In the genomic region with DNA sequence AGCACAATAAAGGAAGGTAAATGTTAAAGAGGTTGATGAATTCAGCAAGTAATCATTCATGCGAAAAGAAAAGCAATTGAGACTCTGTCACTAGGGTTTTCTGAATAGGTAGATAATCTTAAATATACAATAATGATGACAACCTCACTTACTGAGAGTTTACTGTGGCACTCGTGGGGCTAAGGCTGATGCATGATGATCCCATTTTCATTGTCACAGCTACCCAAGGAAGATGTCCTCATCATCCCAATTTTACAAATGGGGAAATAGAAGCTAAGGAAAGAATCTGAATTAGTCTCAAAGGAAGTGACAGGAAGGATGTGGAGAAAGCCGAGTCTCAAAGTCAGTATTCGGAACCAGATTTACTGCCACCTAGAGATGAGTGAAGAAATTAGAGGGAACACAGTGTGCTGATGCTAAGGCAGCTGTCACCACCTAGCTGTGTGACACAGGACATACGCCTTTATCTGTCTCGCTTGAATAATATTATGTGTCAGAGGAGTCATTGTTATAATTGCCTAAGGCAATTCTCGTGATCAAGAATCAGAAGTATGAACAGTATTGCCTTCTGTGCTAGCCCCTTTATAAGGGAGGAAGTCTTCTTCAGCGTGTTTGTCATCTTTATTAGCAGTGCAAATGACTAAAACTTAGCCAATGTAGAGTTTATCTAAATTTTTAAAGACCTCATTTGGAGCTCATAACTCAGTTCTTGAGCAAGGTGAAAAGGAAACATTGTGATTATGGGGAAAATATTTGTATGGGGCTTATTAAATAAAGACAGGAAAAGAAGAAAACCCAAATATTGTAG, we compare ENCODE assay signal across 8 cellular contexts.
DNase-seq lines count a peak whose midpoint lies in the region; ATAC-seq lines count a peak whose summit lies in the region.

No MANE protein-coding gene starts in this region.

- H3K9me3 ChIP-seq in neuronal stem cell (replicated peaks in 1 of 2; ENCODE audit: control insufficient read depth in 2 of 2, insufficient read depth in 1 of 2, low read depth in 1 of 2, low read length in 2 of 2), result peaks cover 0 to 3% of the 10 kb centered on the region in 2 donors

- no peak overlapping the region for H2BK15ac ChIP-seq in neuronal stem cell (ENCODE audit: low read length)

- H3K9ac ChIP-seq in neuronal stem cell (ENCODE audit: low read depth, low read length, poor library complexity), result no peak overlapping the region

- H3K79me1 ChIP-seq in neuronal stem cell (ENCODE audit: low read depth, low read length), result no peaks in the 10 kb centered on the region

- no peak overlapping the region for H2BK5ac ChIP-seq in neuronal stem cell (ENCODE audit: low read length)

- H2AK5ac ChIP-seq in neuronal stem cell (ENCODE audit: low read depth, low read length), result no peak overlapping the region

- no peak overlapping the region for H2BK120ac ChIP-seq in neuronal stem cell (ENCODE audit: low read depth, low read length)

- ATAC-seq in GM21423 (IDR thresholded peaks at IDR 0.05; ENCODE audit: unreplicated experiment), result peak; percentile 100
- peak; percentile 97 for ATAC-seq in HG03575 (IDR thresholded peaks at IDR 0.05; ENCODE audit: extremely low read depth, insufficient number of reproducible peaks, low FRiP score, unreplicated experiment)

- H4K91ac ChIP-seq in neuronal stem cell (ENCODE audit: low read depth, low read length, poor library complexity), result no peak overlapping the region

- H3K4me3 ChIP-seq in neuronal stem cell (ENCODE audit: low read length in 2 of 2), result no peak overlapping the region

- no peak overlapping the region for H2AFZ ChIP-seq in neuronal stem cell (ENCODE audit: low read length)

- H3K14ac ChIP-seq in neuronal stem cell (ENCODE audit: low read length), result no peak overlapping the region

- no peaks in the 10 kb centered on the region for H3K27me3 ChIP-seq in neuronal stem cell (ENCODE audit: control insufficient read depth in 3 of 3, insufficient read depth in 3 of 3, low read depth in 1 of 3, low read length in 3 of 3)

- H3K36me3 ChIP-seq in neuronal stem cell (replicated peaks in 1 of 2; ENCODE audit: control insufficient read depth in 2 of 2, insufficient read depth in 2 of 2, low read length in 2 of 2), result peaks cover 2 to 8% of the 10 kb centered on the region in 2 donors

- no peak overlapping the region for H3K18ac ChIP-seq in neuronal stem cell (ENCODE audit: low read length)

- H3K4me2 ChIP-seq in neuronal stem cell (ENCODE audit: insufficient read depth, low read length, poor library complexity, severe bottlenecking), result no peak overlapping the region

- no peak overlapping the region for H3K23ac ChIP-seq in neuronal stem cell (ENCODE audit: low read depth, low read length, poor library complexity)

- DNase-seq in Daoy (ENCODE audit: low read depth) (peak; percentile 59), NCI-H82 treated with DMSO at 0.1 percent for 48 hours (lab: John Stamatoyannopoulos, UW; ENCODE audit: unreplicated experiment) (peak; percentile 81), activated T-cell treated with anti-CD3 and anti-CD28 coated beads for 4 hours (peak; percentile 2), fibroblast of peridontal ligament (ENCODE audit: extremely low read depth) (peak; percentile 64), neuronal stem cell (ENCODE audit: low spot score) (peak; percentile 21), mesenteric fat pad (ENCODE audit: low spot score) (no peak)

- no peak overlapping the region for H3K4ac ChIP-seq in neuronal stem cell (ENCODE audit: low read length)

- H3K4me1 ChIP-seq in neuronal stem cell (ENCODE audit: control insufficient read depth in 2 of 2, insufficient read depth in 1 of 2, low read depth in 1 of 2, low read length in 2 of 2), result peaks cover 0 to 10% of the 10 kb centered on the region in 2 donors

- H3K27ac ChIP-seq in neuronal stem cell (replicated peaks; ENCODE audit: low read length), result no peak overlapping the region

- no peak overlapping the region for H4K8ac ChIP-seq in neuronal stem cell (ENCODE audit: low read depth, low read length)

- H2BK12ac ChIP-seq in neuronal stem cell (ENCODE audit: low read length), result no peak overlapping the region

- WGBS in neuronal stem cell (ENCODE audit: extremely low coverage in 2 of 2, insufficient read length in 2 of 2, insufficient replicate concordance in 1 of 2), 2 donors, result no CpG with 5 or more reads among the region's 8 CpGs
